Comparison of ENCODE assay signal across 23 cellular contexts in the genomic region with DNA sequence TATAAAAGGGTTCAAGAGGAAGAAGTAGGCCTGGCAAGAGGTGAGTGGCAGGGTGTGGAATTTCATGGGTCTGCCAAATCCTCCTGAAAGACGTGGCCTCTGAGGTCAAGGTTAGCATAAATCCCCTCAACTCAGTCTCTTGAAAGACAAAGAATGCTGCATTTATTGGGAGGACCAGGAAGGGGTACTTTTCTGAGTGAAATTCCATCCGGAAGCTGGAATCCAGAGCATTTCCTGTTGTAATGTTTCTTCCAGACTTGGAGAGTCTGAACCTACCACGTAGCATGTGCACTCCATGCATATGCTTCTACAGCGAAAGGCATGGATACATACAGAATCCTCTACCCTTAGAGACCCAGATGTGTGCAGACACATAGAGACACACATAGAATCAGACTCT. TPM values are rescaled to one million over a fixed set of nuclear protein-coding genes. Genes with fewer than 3 reads are reported as not detected.
A peak's percentile ranks its signal among the peaks of the same experiment; 100 is the strongest.
DNase-seq lines count a peak whose midpoint lies in the region; ATAC-seq, FAIRE-seq and TF ChIP-seq lines count a peak whose summit lies in the region.
"Had no signal": no experiment of that assay in that cellular context is flagged by ENCODE, and none has a peak within 500 bp of the region (broad histone marks: within the 10 kb centered on the region; RNA-seq: fewer than 3 reads in every experiment).

No MANE protein-coding gene starts in this region.

- no peak overlapping the region for H4K8ac ChIP-seq in mesendoderm (ENCODE audit: low read depth, low read length)

- peak overlapping the region; percentile 34 for H3K56ac ChIP-seq in mesendoderm (ENCODE audit: low read length)

- no peak for TF ChIP-seq RAD21 in HepG2 (CRISPR knock-in tag; IDR thresholded peaks at IDR 0.05)

- no peak overlapping the region for H3K4ac ChIP-seq in mesendoderm (ENCODE audit: low read depth, low read length)

- no TSS peak for BruUV-seq in HepG2 (replicated peaks; lab: Mats Ljungman, UMichigan)

- intact Hi-C loops in HepG2 (cut with micrococcal nuclease; ENCODE audit: unreplicated experiment) = no loop called here
- intact Hi-C loops in right lobe of liver (cut with DNase I) = no loop called here

- FAIRE-seq in HepG2 (lab: Jason Lieb, UNC) = no peak

- CTCF ChIA-PET in HepG2 (lab: Yijun Ruan, JAX; ENCODE audit: low intra/inter-chr PET ratio, low total read pairs) = no interaction called here

- H3K4me3 ChIP-seq in HepG2 (replicated peaks in 1 of 3; ENCODE audit: insufficient read depth in 1 of 3, low read depth in 2 of 3, low read length in 3 of 3) (no peak overlapping the region), right lobe of liver (no peak overlapping the region), choroid plexus epithelial cell (ENCODE audit: low read depth, low read length) (no peak overlapping the region), mesendoderm (ENCODE audit: low read length) (no peak overlapping the region), WERI-Rb-1 (ENCODE audit: low read depth, low read length) (no peak overlapping the region)
- H3K4me3 ChIP-seq: esophagus muscularis mucosa, left lung, ovary, Peyer's patch, vagina had no signal

- H3K27ac ChIP-seq in HepG2 (ENCODE audit: extremely low read length, insufficient read depth, low read length) (no peak overlapping the region), right lobe of liver (no peak overlapping the region), mesendoderm (ENCODE audit: low read depth, low read length) (no peak overlapping the region), WERI-Rb-1 (no peak overlapping the region)
- H3K27ac ChIP-seq: C4-2B, esophagus muscularis mucosa, left lung, ovary, Peyer's patch, vagina had no signal

- no peak overlapping the region for H3K9ac ChIP-seq in HepG2 (ENCODE audit: insufficient read depth, low read depth, low read length)
- no peak overlapping the region for H3K9ac ChIP-seq in mesendoderm (ENCODE audit: low read length)

- H3K79me2 ChIP-seq in HepG2 (ENCODE audit: insufficient read depth, low read length) = no peaks in the 10 kb centered on the region
- no peaks in the 10 kb centered on the region for H3K79me2 ChIP-seq in mesendoderm (ENCODE audit: control insufficient read depth, insufficient read depth, low read length)

- no peak overlapping the region for H2AK5ac ChIP-seq in mesendoderm (ENCODE audit: low read length)

- H3K4me1 ChIP-seq in HepG2 (ENCODE audit: insufficient read depth, low read length) (no peaks in the 10 kb centered on the region), right lobe of liver (no peaks in the 10 kb centered on the region), mesendoderm (ENCODE audit: control insufficient read depth, low read depth, low read length) (no peaks in the 10 kb centered on the region)
- H3K4me1 ChIP-seq: esophagus muscularis mucosa, left lung, Peyer's patch, vagina had no signal

- TF ChIP-seq EP300 in HepG2 (IDR thresholded peaks at IDR 0.05; ENCODE audit: low read depth in 2 of 2, low read length in 2 of 2) (no peak), HepG2 (CRISPR knock-in tag; IDR thresholded peaks at IDR 0.05; ENCODE audit: borderline replicate concordance) (no peak)

- no peak overlapping the region for H4K5ac ChIP-seq in mesendoderm (ENCODE audit: low read length)

- H4K20me1 ChIP-seq in HepG2 (ENCODE audit: insufficient read depth, low read length) = no peaks in the 10 kb centered on the region

- POLR2A ChIA-PET in HepG2 (lab: Yijun Ruan, JAX) = no interaction called here

- H3K23ac ChIP-seq in mesendoderm (ENCODE audit: low read length) = no peak overlapping the region

- ATAC-seq in HepG2 (no peak; the same call in 2 of the 3 replicates), right lobe of liver (no peak)
- ATAC-seq: activated CD4-positive, CD25-positive, alpha-beta regulatory T cell treated with anti-CD3 and anti-CD28 coated beads, Interleukin-2, amount 50 U/mL, for 24 hours; left lung; stimulated activated memory B cell treated with anti-CD40 and anti-IgM and Interleukin-4, amounts not matched to agents 10 μg/mL and 1 μg/mL and 100 μg/mL, for 72 hours had no signal

- no peak for DNase-seq in HepG2 (ENCODE audit: low spot score)
- DNase-seq in right lobe of liver = no peak
- peak; percentile 52 for DNase-seq in choroid plexus epithelial cell (ENCODE audit: low read depth)
- peak; percentile 58 for DNase-seq in mesendoderm
- DNase-seq in SKM-1 treated with dmso at 0.1 percent for 144 hours (lab: John Stamatoyannopoulos, UW; ENCODE audit: unreplicated experiment) = no peak
- DNase-seq in NCI-H446 (lab: John Stamatoyannopoulos, UW) = no peak
- DNase-seq in DMS 273 (lab: John Stamatoyannopoulos, UW; ENCODE audit: unreplicated experiment) = no peak
- no peak for DNase-seq in WERI-Rb-1
- DNase-seq: ACHN; activated naive CD4-positive, alpha-beta T cell treated with anti-CD3 and anti-CD28 coated beads for 36 hours; activated T-cell treated with anti-CD3 and anti-CD28 coated beads, Interleukin-2, amount 50 U/mL, for 48 hours; effector CD4-positive, alpha-beta T cell; left lung; NCI-H1105; NCI-H2029 treated with DMSO at 0.1 percent for 48 hours; ovary; Peyer's patch; T1000 had no signal

- H3K18ac ChIP-seq in mesendoderm (ENCODE audit: low read length) = no peak overlapping the region

- no peaks in the 10 kb centered on the region for H3K79me1 ChIP-seq in mesendoderm (ENCODE audit: low read length)

- 0% methylated on average over 1 of the region's 4 CpGs for WGBS in HepG2 (ENCODE audit: low lambda C conversion rate)
- 52% methylated on average over 3 of the region's 4 CpGs for WGBS in right lobe of liver (ENCODE audit: insufficient coverage, low coverage, low lambda C conversion rate, missing lambda C conversion rate)
- WGBS in mesendoderm (ENCODE audit: extremely low coverage, insufficient coverage, low lambda C conversion rate) = no CpG with 5 or more reads among the region's 4 CpGs

- no peak overlapping the region for H2AFZ ChIP-seq in HepG2 (ENCODE audit: low read length)

- H3K27me3 ChIP-seq in HepG2 (ENCODE audit: control insufficient read depth in 1 of 2, insufficient read depth in 2 of 2, low read length in 2 of 2) (no peaks in the 10 kb centered on the region), right lobe of liver (no peaks in the 10 kb centered on the region), mesendoderm (ENCODE audit: insufficient read depth, low read length, poor library complexity) (no peaks in the 10 kb centered on the region), WERI-Rb-1 (ENCODE audit: insufficient read depth, low read depth, severe bottlenecking) (peaks cover 3% of the 10 kb centered on the region)
- H3K27me3 ChIP-seq: esophagus muscularis mucosa, left lung, ovary, Peyer's patch, vagina had no signal

- H3K36me3 ChIP-seq in HepG2 (replicated peaks in 1 of 2; ENCODE audit: control insufficient read depth in 1 of 2, insufficient read depth in 2 of 2, low read length in 2 of 2) = no peaks in the 10 kb centered on the region
- no peaks in the 10 kb centered on the region for H3K36me3 ChIP-seq in right lobe of liver
- no peaks in the 10 kb centered on the region for H3K36me3 ChIP-seq in mesendoderm (ENCODE audit: control insufficient read depth, insufficient read depth, low read length)
- no peaks in the 10 kb centered on the region for H3K36me3 ChIP-seq in WERI-Rb-1
- H3K36me3 ChIP-seq: esophagus muscularis mucosa, left lung, ovary, Peyer's patch, vagina had no signal

- peak overlapping the region; percentile 18; the same call in 1 of the 2 replicates for H3K4me2 ChIP-seq in HepG2 (ENCODE audit: low read depth, low read length)
- H3K4me2 ChIP-seq in mesendoderm (ENCODE audit: low read length) = no peak overlapping the region

- H2BK120ac ChIP-seq in mesendoderm (ENCODE audit: low read depth, low read length) = no peak overlapping the region

- no peak for TF ChIP-seq CTCF in HepG2 (CRISPR knock-in tag; IDR thresholded peaks at IDR 0.05)
- no peak for TF ChIP-seq CTCF in right lobe of liver (IDR thresholded peaks at IDR 0.05)
- no peak for TF ChIP-seq CTCF in choroid plexus epithelial cell (conservative IDR thresholded peaks at IDR 0.05; ENCODE audit: low read depth, low read length)
- TF ChIP-seq CTCF in WERI-Rb-1 (IDR thresholded peaks at IDR 0.05; ENCODE audit: low read depth, low read length) = no peak

- H2BK5ac ChIP-seq in mesendoderm (ENCODE audit: low read length) = no peak overlapping the region

- no peak overlapping the region for H2BK15ac ChIP-seq in mesendoderm (replicated peaks; ENCODE audit: low read depth)

- no peaks in the 10 kb centered on the region for H3K9me3 ChIP-seq in HepG2 (ENCODE audit: low read length)
- H3K9me3 ChIP-seq in right lobe of liver = no peaks in the 10 kb centered on the region
- H3K9me3 ChIP-seq in WERI-Rb-1 (ENCODE audit: severe bottlenecking) = no peaks in the 10 kb centered on the region
- H3K9me3 ChIP-seq: esophagus muscularis mucosa, left lung, ovary, Peyer's patch, vagina had no signal

- TF ChIP-seq POLR2A in HepG2 (IDR thresholded peaks at IDR 0.05; ENCODE audit: insufficient read depth in 1 of 2, low read depth in 2 of 2, low read length in 2 of 2) (no peak), right lobe of liver (IDR thresholded peaks at IDR 0.05) (no peak)

- in situ Hi-C loops in HepG2 (cut with HindIII; ENCODE audit: extremely low pct_ligation_motif_present, low pct_unique_long_range_greater_than_20kb) = no loop called here

RNA-seq across cellular contexts. Expression of gene FGD1, which starts 13.4 kb away (rescaled TPM):
- total RNA-seq in HepG2 (2016; rRNA removed; fragmentation: Illumina TruSeq; extraction: Trizol) (0.59 and 0.62 TPM in 2 replicates), right lobe of liver (1 to 10 TPM in 1 of 6 experiments, under 1 TPM in 5; 0.51 to 1.4 (median 0.77) TPM)
- 0.10 and 0.18 TPM in 2 replicates for total RNA-seq in HepG2 (2016; cell fraction: cytosol; rRNA removed; fragmentation: Illumina TruSeq; extraction: Trizol; ENCODE audit: low read depth)
- total RNA-seq in HepG2 (2016; cell fraction: insoluble cytoplasmic fraction; rRNA removed; fragmentation: Illumina TruSeq; extraction: Trizol) = 0.49 and 0.61 TPM in 2 replicates
- total RNA-seq in HepG2 (2016; cell fraction: membrane; rRNA removed; fragmentation: Illumina TruSeq; extraction: Trizol) = 0.56 and 0.59 TPM in 2 replicates
- total RNA-seq in HepG2 (2016; cell fraction: nucleus; rRNA removed; fragmentation: Illumina TruSeq; extraction: Trizol) = 0.44 and 0.65 TPM in 2 replicates
- polyA plus RNA-seq in HepG2 (2011; rRNA removed) = 0.36 and 0.42 TPM in 2 replicates
- polyA plus RNA-seq in HepG2 (2011; cell fraction: cytosol; rRNA removed) = 0.23 and 0.25 TPM in 2 replicates
- polyA plus RNA-seq in HepG2 (2011; cell fraction: nucleus; rRNA removed) = 1.3 and 1.4 TPM in 2 replicates
- polyA plus RNA-seq in HepG2 (2012) = 1.4 TPM in 2 replicates
- 0.10 and 0.20 TPM in 2 replicates for polyA plus RNA-seq in HepG2 (2016; cell fraction: cytosol; fragmentation: Illumina TruSeq; extraction: Trizol; ENCODE audit: low read depth)
- 1.1 and 1.4 TPM in 2 replicates for polyA plus RNA-seq in HepG2 (2016; cell fraction: insoluble cytoplasmic fraction; fragmentation: Illumina TruSeq; extraction: Trizol; ENCODE audit: low read depth)
- 0.59 and 0.68 TPM in 2 replicates for polyA plus RNA-seq in HepG2 (2016; cell fraction: membrane; fragmentation: Illumina TruSeq; extraction: Trizol; ENCODE audit: low read depth)
- polyA plus RNA-seq in HepG2 (2016; cell fraction: nucleus; fragmentation: Illumina TruSeq; extraction: Trizol; ENCODE audit: insufficient read depth, low read depth) = 2.4 and 2.6 TPM in 2 replicates
- 0.40 and 2.0 TPM in 2 replicates for polyA minus RNA-seq in HepG2 (2011; rRNA and poly(A)+ RNA removed; ENCODE audit: low replicate concordance)
- polyA minus RNA-seq in HepG2 (2011; cell fraction: cytosol; rRNA and poly(A)+ RNA removed) = 0.26 and 0.69 TPM in 2 replicates
- 0.37 and 0.39 TPM in 2 replicates for polyA minus RNA-seq in HepG2 (2011; cell fraction: nucleus; rRNA and poly(A)+ RNA removed)
- polyA plus RNA-seq in mesendoderm (2013, experiment 1 of 2) = 13.5 TPM
- polyA plus RNA-seq in mesendoderm (2013, experiment 2 of 2) = 13.7 TPM

RNA-seq across cellular contexts. Expression of gene GNL3L, which starts 20.6 kb away (rescaled TPM):
- total RNA-seq in HepG2 (2016; rRNA removed; fragmentation: Illumina TruSeq; extraction: Trizol) (32.6 and 51.2 TPM in 2 replicates), right lobe of liver (10 to 100 TPM in 4 of 6 experiments, 1 to 10 TPM in 2; 7.8 to 14.0 (median 11.9) TPM)
- 2.0 and 2.2 TPM in 2 replicates for total RNA-seq in HepG2 (2016; cell fraction: cytosol; rRNA removed; fragmentation: Illumina TruSeq; extraction: Trizol; ENCODE audit: low read depth)
- 31.0 and 49.0 TPM in 2 replicates for total RNA-seq in HepG2 (2016; cell fraction: insoluble cytoplasmic fraction; rRNA removed; fragmentation: Illumina TruSeq; extraction: Trizol)
- total RNA-seq in HepG2 (2016; cell fraction: membrane; rRNA removed; fragmentation: Illumina TruSeq; extraction: Trizol) = 8.2 and 8.6 TPM in 2 replicates
- 26.1 and 26.6 TPM in 2 replicates for total RNA-seq in HepG2 (2016; cell fraction: nucleus; rRNA removed; fragmentation: Illumina TruSeq; extraction: Trizol)
- 12.1 and 12.9 TPM in 2 replicates for polyA plus RNA-seq in HepG2 (2011; rRNA removed)
- polyA plus RNA-seq in HepG2 (2011; cell fraction: cytosol; rRNA removed) = 9.7 and 10.5 TPM in 2 replicates
- 13.3 and 14.3 TPM in 2 replicates for polyA plus RNA-seq in HepG2 (2011; cell fraction: nucleus; rRNA removed)
- polyA plus RNA-seq in HepG2 (2012) = 6.7 and 7.4 TPM in 2 replicates
- 0.36 and 0.58 TPM in 2 replicates for polyA plus RNA-seq in HepG2 (2016; cell fraction: cytosol; fragmentation: Illumina TruSeq; extraction: Trizol; ENCODE audit: low read depth)
- 11.9 TPM in 2 replicates for polyA plus RNA-seq in HepG2 (2016; cell fraction: insoluble cytoplasmic fraction; fragmentation: Illumina TruSeq; extraction: Trizol; ENCODE audit: low read depth)
- polyA plus RNA-seq in HepG2 (2016; cell fraction: membrane; fragmentation: Illumina TruSeq; extraction: Trizol; ENCODE audit: low read depth) = 1.0 and 1.4 TPM in 2 replicates
- 12.6 and 14.2 TPM in 2 replicates for polyA plus RNA-seq in HepG2 (2016; cell fraction: nucleus; fragmentation: Illumina TruSeq; extraction: Trizol; ENCODE audit: insufficient read depth, low read depth)
- polyA minus RNA-seq in HepG2 (2011; rRNA and poly(A)+ RNA removed; ENCODE audit: low replicate concordance) = 25.2 and 124 TPM in 2 replicates
- polyA minus RNA-seq in HepG2 (2011; cell fraction: cytosol; rRNA and poly(A)+ RNA removed) = 17.9 and 21.2 TPM in 2 replicates
- polyA minus RNA-seq in HepG2 (2011; cell fraction: nucleus; rRNA and poly(A)+ RNA removed) = 23.6 and 25.4 TPM in 2 replicates
- 30.6 TPM for polyA plus RNA-seq in mesendoderm (2013, experiment 1 of 2)
- 31.1 TPM for polyA plus RNA-seq in mesendoderm (2013, experiment 2 of 2)

Comparison
In these comparisons a context has a peak if more than half of its experiments do, and no peak if none do; other contexts are left out.
1. DNase-seq: peak in choroid plexus epithelial cell (single experiment) and mesendoderm (single experiment); none in HepG2 (single experiment), right lobe of liver (0 of 3), SKM-1 treated with dmso at 0.1 percent for 144 hours (single experiment), NCI-H446 (0 of 2), DMS 273 (single experiment) and WERI-Rb-1 (single experiment).